8 cellular contexts compared by ENCODE assay signal in genomic region chr20:45293041-45294002, GRCh38. TPM values are rescaled to one million over a fixed set of nuclear protein-coding genes. Genes with fewer than 3 reads are reported as not detected.
A peak's percentile ranks its signal among the peaks of the same experiment; 100 is the strongest.
DNase-seq lines count a peak whose midpoint lies in the region; ATAC-seq lines count a peak whose summit lies in the region.

No MANE protein-coding gene starts in this region.

- peak; percentile 72 for ATAC-seq in HG03432 (IDR thresholded peaks at IDR 0.05; ENCODE audit: unreplicated experiment)
- no peak for ATAC-seq in GM21367 (IDR thresholded peaks at IDR 0.05; ENCODE audit: unreplicated experiment)

- H3K9me3 ChIP-seq in esophagus (ENCODE audit: control insufficient read depth in 2 of 2, insufficient read depth in 1 of 2, low read depth in 1 of 2, low read length in 1 of 2) (no peaks in the 10 kb centered on the region), mucosa of stomach (ENCODE audit: control insufficient read depth, low read length) (no peaks in the 10 kb centered on the region)

- H3K9ac ChIP-seq in mucosa of stomach (ENCODE audit: low read length), result peak overlapping the region; percentile 42

- H3K27ac ChIP-seq in esophagus (ENCODE audit: low read depth in 2 of 2, low read length in 1 of 2), result peak overlapping the region in 1 of 2 donors; percentile 14

- H3K4me1 ChIP-seq in esophagus (ENCODE audit: control insufficient read depth in 2 of 2, insufficient read depth in 2 of 2, low read length in 1 of 2), result no peaks in the 10 kb centered on the region
- H3K4me1 ChIP-seq in mucosa of stomach (ENCODE audit: control insufficient read depth, insufficient read depth, low read length), result peaks cover 14% of the 10 kb centered on the region

- WGBS in esophagus, 2 donors, result 4 to 5% methylated on average over 79 of the region's 79 CpGs

- H3K4me3 ChIP-seq in esophagus (ENCODE audit: low read depth in 1 of 2, low read length in 2 of 2) (peak overlapping the region; percentile 52 to 53), mucosa of stomach (ENCODE audit: low read length) (peak overlapping the region; percentile 29)

- H3K27me3 ChIP-seq in esophagus (ENCODE audit: control insufficient read depth in 1 of 2, insufficient read depth in 2 of 2, low read length in 2 of 2), result no peaks in the 10 kb centered on the region
- H3K27me3 ChIP-seq in mucosa of stomach (ENCODE audit: control insufficient read depth, insufficient read depth, low read length), result peaks cover 9% of the 10 kb centered on the region

- DNase-seq in DMS53 treated with DMSO at 0.1 percent for 48 hours (lab: John Stamatoyannopoulos, UW; ENCODE audit: unreplicated experiment) (peak; percentile 77), NOMO-1 treated with DMSO at 0.1 percent for 48 hours (lab: John Stamatoyannopoulos, UW; ENCODE audit: unreplicated experiment) (peak; percentile 87), activated T-cell treated with anti-CD3 and anti-CD28 coated beads for 48 hours (ENCODE audit: low read depth) (peak; percentile 81)
- peak; percentile 59 to 69 for DNase-seq in stimulated activated CD8-positive, alpha-beta memory T cell treated with anti-CD3 and anti-CD28 coated beads, Interleukin-4, amount 100 ng/mL, for 4 hours (ENCODE audit: low read depth in 2 of 2, low spot score in 1 of 2)

- H3K36me3 ChIP-seq in esophagus (ENCODE audit: control insufficient read depth in 2 of 2, insufficient read depth in 2 of 2, low read length in 1 of 2) (no peaks in the 10 kb centered on the region), mucosa of stomach (ENCODE audit: control insufficient read depth, insufficient read depth, low read length) (no peaks in the 10 kb centered on the region)

RNA-seq across cellular contexts. Expression of gene RBPJL, which starts 13.3 kb away (rescaled TPM):
- under 1 TPM; 0.04 TPM for polyA plus RNA-seq in esophagus

RNA-seq across cellular contexts. Expression of gene MATN4, which starts 14.8 kb away (rescaled TPM):
- polyA plus RNA-seq in esophagus, result under 1 TPM; 0.08 TPM

RNA-seq across cellular contexts. Expression of gene SLPI, which starts 39.0 kb away (rescaled TPM):
- polyA plus RNA-seq in esophagus, result 1,000 to 10,000 TPM; 1,481 to 1,882 TPM

RNA-seq across cellular contexts. Expression of gene SDC4, which starts 54.9 kb away (rescaled TPM):
- 10 to 100 TPM; 49.4 to 64.6 TPM for polyA plus RNA-seq in esophagus
